29 cellular contexts compared by ENCODE assay signal in the genomic region with DNA sequence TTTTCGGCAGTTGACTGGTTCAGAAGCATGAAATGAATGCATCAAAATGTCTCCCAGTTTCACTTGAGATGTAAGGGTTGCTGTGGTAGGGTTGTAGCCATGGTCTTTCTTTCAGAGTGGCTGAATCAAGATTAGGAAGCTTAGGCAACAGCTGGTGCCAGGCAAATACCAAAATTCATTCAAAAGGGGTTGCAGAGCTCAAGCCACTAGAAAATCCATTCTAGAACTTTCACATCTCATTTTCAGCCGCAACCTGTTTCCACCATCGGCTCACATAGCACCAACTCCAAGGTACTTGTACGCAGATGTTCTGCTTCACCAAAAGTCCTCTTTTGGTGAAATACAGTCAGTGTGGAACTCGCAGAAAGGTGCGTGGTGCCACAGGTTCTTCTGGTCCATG.
"Had no signal": no experiment of that assay in that cellular context is flagged by ENCODE, and none has a peak within 500 bp of the region (broad histone marks: within the 10 kb centered on the region; RNA-seq: fewer than 3 reads in every experiment).

No MANE protein-coding gene starts in this region.

- H3K9me3 Mint-ChIP-seq: natural killer cell had no signal

- H3K9me3 ChIP-seq: ovary, psoas muscle, sigmoid colon, suprapubic skin, testis, transverse colon, upper lobe of right lung, uterus had no signal

- H3K27ac ChIP-seq: neural progenitor cell, ovary, parathyroid adenoma, psoas muscle, right lobe of liver, sigmoid colon, suprapubic skin, testis, tibial artery, transverse colon, upper lobe of right lung, uterus had no signal

- H3K4me3 Mint-ChIP-seq: natural killer cell; nephron; neural progenitor cell; stimulated activated effector memory CD8-positive, alpha-beta T cell treated with anti-CD3 and anti-CD28 coated beads, Interleukin-12 subunit alpha, Interleukin-12 subunit beta, amount 100 ng/mL, for 72 hours; stimulated activated naive CD8-positive, alpha-beta T cell treated with anti-CD3 and anti-CD28 coated beads, Interleukin-15, amount 100 ng/mL, for 72 hours; type B pancreatic cell had no signal

- H3K9ac ChIP-seq: neural progenitor cell, parathyroid adenoma had no signal

- DNase-seq: natural killer cell; occipital lobe; ovary; posterior cingulate gyrus; psoas muscle; right cardiac atrium; right lobe of liver; sigmoid colon; small intestine; stimulated activated CD4-positive, alpha-beta T cell treated with anti-CD3 and anti-CD28 coated beads, Interleukin-15, amount 100 ng/mL, for 24 hours; stimulated activated CD4-positive, alpha-beta T cell treated with anti-CD3 and anti-CD28 coated beads, Interleukin-2, amount 100 ng/mL, for 24 hours; stimulated activated CD4-positive, alpha-beta T cell treated with anti-CD3 and anti-CD28 coated beads, Interleukin-2, amount 100 ng/mL, for 48 hours; stimulated activated CD4-positive, alpha-beta T cell treated with anti-CD3 and anti-CD28 coated beads, Interleukin-4, amount 100 ng/mL, for 24 hours; stimulated activated naive CD4-positive, alpha-beta T cell; stimulated activated naive CD8-positive, alpha-beta T cell treated with anti-CD3 and anti-CD28 coated beads, Interleukin-15, amount 100 ng/mL, for 72 hours; stimulated activated naive CD8-positive, alpha-beta T cell treated with anti-CD3 and anti-CD28 coated beads, Interleukin-15, Interleukin-2, amounts not matched to agents 100 U/mL and 50 U/mL, for 24 hours; substantia nigra; testis; tibial artery; transverse colon; upper lobe of right lung; uterus had no signal

- H3K27me3 ChIP-seq: neural progenitor cell, ovary, right lobe of liver, sigmoid colon, suprapubic skin, testis, tibial artery, transverse colon, upper lobe of right lung, uterus had no signal

- H2AFZ ChIP-seq: neural progenitor cell, parathyroid adenoma had no signal

- H3K79me2 ChIP-seq: parathyroid adenoma had no signal

- H3K27me3 Mint-ChIP-seq: progenitor cell of endocrine pancreas; stimulated activated naive CD8-positive, alpha-beta T cell treated with anti-CD3 and anti-CD28 coated beads, Interleukin-15, amount 100 ng/mL, for 72 hours; type B pancreatic cell had no signal

- H3K4me2 ChIP-seq: neural progenitor cell had no signal

- ATAC-seq: natural killer cell; psoas muscle; right cardiac atrium; right lobe of liver; stimulated activated effector memory CD8-positive, alpha-beta T cell treated with anti-CD3 and anti-CD28 coated beads, Interleukin-12 subunit alpha, Interleukin-12 subunit beta, amount 100 ng/mL, for 72 hours; stimulated activated naive CD8-positive, alpha-beta T cell treated with anti-CD3 and anti-CD28 coated beads, Interleukin-15, amount 100 ng/mL, for 72 hours; stimulated activated naive CD8-positive, alpha-beta T cell treated with anti-CD3 and anti-CD28 coated beads, Interleukin-15, Interleukin-2, amounts not matched to agents 100 U/mL and 50 U/mL, for 24 hours; upper lobe of right lung had no signal

- H3K36me3 ChIP-seq: neural progenitor cell, ovary, uterus had no signal

- H3K4me1 ChIP-seq: neural progenitor cell, parathyroid adenoma, psoas muscle, suprapubic skin, testis, tibial artery, transverse colon, upper lobe of right lung, uterus had no signal

- H3K27ac Mint-ChIP-seq: natural killer cell; nephron; neural progenitor cell; progenitor cell of endocrine pancreas; stimulated activated effector memory CD8-positive, alpha-beta T cell treated with anti-CD3 and anti-CD28 coated beads, Interleukin-12 subunit alpha, Interleukin-12 subunit beta, amount 100 ng/mL, for 72 hours; stimulated activated naive CD8-positive, alpha-beta T cell treated with anti-CD3 and anti-CD28 coated beads, Interleukin-15, amount 100 ng/mL, for 72 hours; type B pancreatic cell had no signal

- H3K4me1 Mint-ChIP-seq: natural killer cell; neural progenitor cell; stimulated activated effector memory CD8-positive, alpha-beta T cell treated with anti-CD3 and anti-CD28 coated beads, Interleukin-12 subunit alpha, Interleukin-12 subunit beta, amount 100 ng/mL, for 72 hours; stimulated activated naive CD8-positive, alpha-beta T cell treated with anti-CD3 and anti-CD28 coated beads, Interleukin-15, amount 100 ng/mL, for 72 hours had no signal

- H3K4me3 ChIP-seq: neural progenitor cell, ovary, psoas muscle, right lobe of liver, sigmoid colon, suprapubic skin, testis, tibial artery, transverse colon, upper lobe of right lung, uterus had no signal
